Comparison of ENCODE assay signal across 1 cellular context in the genomic region with DNA sequence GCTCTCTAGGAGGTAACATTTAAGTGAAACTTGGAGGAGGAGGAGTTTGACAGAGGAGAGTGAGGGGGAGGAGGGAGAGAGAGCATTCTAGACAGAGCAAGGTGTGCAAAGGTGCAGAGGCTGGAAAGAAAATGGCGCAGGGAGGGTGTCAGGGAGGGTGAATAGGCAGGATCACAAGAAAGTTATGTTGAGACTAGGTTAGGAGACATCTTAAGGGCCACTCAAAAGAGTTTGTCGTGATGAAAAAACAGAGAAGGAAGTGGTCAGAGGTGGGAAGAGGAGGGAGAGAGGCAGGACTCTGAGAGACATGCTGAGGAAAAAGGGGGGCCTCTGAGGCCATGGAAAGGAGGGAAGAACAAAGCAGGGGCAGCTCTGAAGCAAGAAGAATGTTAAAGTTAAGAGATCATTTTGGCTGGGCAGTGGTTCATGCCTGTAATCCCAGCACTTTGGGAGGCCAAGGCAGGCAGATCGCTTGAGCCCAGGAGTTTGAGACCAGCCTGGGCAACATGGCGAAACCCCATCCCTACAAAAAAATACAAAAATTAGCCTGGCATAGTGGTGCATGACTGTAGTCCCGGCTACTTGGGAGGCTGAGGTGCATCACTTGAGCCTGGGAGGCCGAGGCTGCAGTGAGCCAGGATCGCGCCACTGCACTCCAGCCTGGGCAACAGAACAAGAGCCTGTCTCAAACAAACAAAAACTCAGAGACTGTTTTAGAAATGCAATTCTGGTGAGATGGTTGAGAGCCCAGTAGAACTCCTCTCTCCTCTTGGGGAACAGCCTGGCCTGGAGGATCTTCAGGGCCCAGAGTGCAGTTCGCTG.
TF ChIP-seq lines count a peak whose summit lies in the region.

No MANE protein-coding gene starts in this region.

TF ChIP-seq in IMR-90, 13 proteins besides CTCF, POLR2A, EP300 and RAD21:
- TF ChIP-seq NFE2L2 (IDR thresholded peaks at IDR 0.05; ENCODE audit: low read depth, low read length) (no peak), MAZ (IDR thresholded peaks at IDR 0.05; ENCODE audit: borderline replicate concordance, low read depth, low read length) (no peak), FOS (IDR thresholded peaks at IDR 0.05; ENCODE audit: low read depth, low read length) (no peak), RFX5 (IDR thresholded peaks at IDR 0.05; ENCODE audit: low read depth, low read length) (no peak), MAFK (IDR thresholded peaks at IDR 0.05; ENCODE audit: low read depth, low read length) (no peak), CHD1 (IDR thresholded peaks at IDR 0.05; ENCODE audit: low read depth, low read length) (no peak), SMC3 (IDR thresholded peaks at IDR 0.05; ENCODE audit: low read depth, low read length) (no peak), CEBPB (IDR thresholded peaks at IDR 0.05; ENCODE audit: low read depth, low read length) (no peak), MXI1 (IDR thresholded peaks at IDR 0.05; ENCODE audit: borderline replicate concordance, low read depth, low read length) (no peak), BHLHE40 (IDR thresholded peaks at IDR 0.05; ENCODE audit: low read depth, low read length) (no peak), RCOR1 (IDR thresholded peaks at IDR 0.05; ENCODE audit: insufficient replicate concordance, low read length) (no peak)
- TF ChIP-seq, protein P1, sequence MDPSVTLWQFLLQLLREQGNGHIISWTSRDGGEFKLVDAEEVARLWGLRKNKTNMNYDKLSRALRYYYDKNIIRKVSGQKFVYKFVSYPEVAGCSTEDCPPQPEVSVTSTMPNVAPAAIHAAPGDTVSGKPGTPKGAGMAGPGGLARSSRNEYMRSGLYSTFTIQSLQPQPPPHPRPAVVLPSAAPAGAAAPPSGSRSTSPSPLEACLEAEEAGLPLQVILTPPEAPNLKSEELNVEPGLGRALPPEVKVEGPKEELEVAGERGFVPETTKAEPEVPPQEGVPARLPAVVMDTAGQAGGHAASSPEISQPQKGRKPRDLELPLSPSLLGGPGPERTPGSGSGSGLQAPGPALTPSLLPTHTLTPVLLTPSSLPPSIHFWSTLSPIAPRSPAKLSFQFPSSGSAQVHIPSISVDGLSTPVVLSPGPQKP (IDR thresholded peaks at IDR 0.05; ENCODE audit: borderline replicate concordance, low read depth, low read length) = no peak
- TF ChIP-seq, protein P2, sequence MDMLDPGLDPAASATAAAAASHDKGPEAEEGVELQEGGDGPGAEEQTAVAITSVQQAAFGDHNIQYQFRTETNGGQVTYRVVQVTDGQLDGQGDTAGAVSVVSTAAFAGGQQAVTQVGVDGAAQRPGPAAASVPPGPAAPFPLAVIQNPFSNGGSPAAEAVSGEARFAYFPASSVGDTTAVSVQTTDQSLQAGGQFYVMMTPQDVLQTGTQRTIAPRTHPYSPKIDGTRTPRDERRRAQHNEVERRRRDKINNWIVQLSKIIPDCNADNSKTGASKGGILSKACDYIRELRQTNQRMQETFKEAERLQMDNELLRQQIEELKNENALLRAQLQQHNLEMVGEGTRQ (IDR thresholded peaks at IDR 0.05; ENCODE audit: low read depth, low read length) = no peak
